ENCODE assay signal across 8 cellular contexts in the genomic region with DNA sequence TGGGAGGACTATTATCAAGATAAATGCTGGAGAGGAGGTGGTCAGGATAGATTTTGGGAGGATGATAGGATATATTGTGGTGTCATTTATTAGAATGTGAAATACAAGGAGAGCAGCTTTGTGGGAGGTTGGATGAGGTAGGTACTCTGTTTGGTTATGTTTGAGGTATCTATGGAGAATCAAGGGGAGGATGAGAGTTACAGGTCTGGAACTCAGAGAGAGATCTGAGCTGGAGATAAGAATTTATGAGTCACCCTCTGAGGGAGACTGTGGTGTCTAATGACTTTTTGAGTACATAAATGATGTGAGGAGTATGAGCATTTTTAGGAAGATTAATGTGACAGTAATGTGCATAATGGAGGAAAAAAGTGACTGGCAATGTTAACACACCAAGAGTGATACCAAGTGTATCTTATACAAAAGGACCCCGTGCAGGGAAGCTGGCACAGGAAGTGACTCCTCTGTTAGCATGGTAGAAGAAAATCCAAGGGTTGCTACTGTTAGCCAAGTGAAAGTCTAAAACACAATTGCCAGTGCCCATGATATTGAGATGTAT. TPM values are rescaled to one million over a fixed set of nuclear protein-coding genes. Genes with fewer than 3 reads are reported as not detected.
A peak's percentile ranks its signal among the peaks of the same experiment; 100 is the strongest.
DNase-seq lines count a peak whose midpoint lies in the region; ATAC-seq, FAIRE-seq and TF ChIP-seq lines count a peak whose summit lies in the region.

No MANE protein-coding gene starts in this region.

- no peak for TF ChIP-seq CTCF in HFF-Myc (IDR thresholded peaks at IDR 0.05; ENCODE audit: low read depth, low read length, missing control alignments)

- FAIRE-seq in G401.6 (lab: Jason Lieb, UNC), result peak; percentile 8

- H3K36me3 Mint-ChIP-seq in immature natural killer cell, result no peaks in the 10 kb centered on the region

- H3K4me1 Mint-ChIP-seq in immature natural killer cell, result peaks cover 0 to 3% of the 10 kb centered on the region in 2 donors

- no peaks in the 10 kb centered on the region for H3K27me3 Mint-ChIP-seq in immature natural killer cell (ENCODE audit: low read depth in 3 of 3)

- no peak overlapping the region for H3K4me3 Mint-ChIP-seq in immature natural killer cell

- H3K4me3 ChIP-seq in HFF-Myc (replicated peaks; ENCODE audit: low read depth, low read length), result no peak overlapping the region

- no peak overlapping the region for H3K27ac Mint-ChIP-seq in immature natural killer cell

- intact Hi-C loops in posterior cingulate gyrus (cut with DNase I), result no loop called here

- ATAC-seq in HG02642 (IDR thresholded peaks at IDR 0.05; ENCODE audit: poor library complexity, unreplicated experiment), result no peak

- peak; percentile 57 for DNase-seq in HFF-Myc (ENCODE audit: extremely low read depth, low read depth)
- DNase-seq in NOMO-1 treated with dmso at 0.1 percent for 144 hours (lab: John Stamatoyannopoulos, UW; ENCODE audit: unreplicated experiment), result peak; percentile 12
- DNase-seq in glomerular visceral epithelial cell (ENCODE audit: extremely low spot score), result peak; percentile 93
- no peak for DNase-seq in GM19240 (ENCODE audit: insufficient read length, low spot score)
- DNase-seq in immature natural killer cell, result no peak
- no peak for DNase-seq in posterior cingulate gyrus

- no peaks in the 10 kb centered on the region for H3K9me3 Mint-ChIP-seq in immature natural killer cell

RNA-seq across cellular contexts. Expression of gene CRIM1, which starts 48.2 kb away (rescaled TPM):
- polyA plus RNA-seq in immature natural killer cell, result 1 to 10 TPM; 1.9 to 3.3 (median 3.0) TPM

Comparison
In these comparisons a context has a peak if more than half of its experiments do, and no peak if none do; other contexts are left out.
1. DNase-seq: peak in HFF-Myc (single experiment), NOMO-1 treated with dmso at 0.1 percent for 144 hours (single experiment) and glomerular visceral epithelial cell (single experiment); none in GM19240 (single experiment), immature natural killer cell (0 of 3) and posterior cingulate gyrus (0 of 10).